Comparison of ENCODE assay signal across 21 cellular contexts in genomic region chr1:12195416-12195815, GRCh38. TPM values are rescaled to one million over a fixed set of nuclear protein-coding genes. Genes with fewer than 3 reads are reported as not detected.
DNase-seq lines count a peak whose midpoint lies in the region; ATAC-seq and TF ChIP-seq lines count a peak whose summit lies in the region.
"Had no signal": no experiment of that assay in that cellular context is flagged by ENCODE, and none has a peak within 500 bp of the region (broad histone marks: within the 10 kb centered on the region; RNA-seq: fewer than 3 reads in every experiment).

No MANE protein-coding gene starts in this region.

- no peaks in the 10 kb centered on the region for H3K9me3 Mint-ChIP-seq in CD14-positive monocyte
- H3K9me3 Mint-ChIP-seq in CD4-positive, alpha-beta memory T cell, result peaks cover 0 to 2% (median 0%) of the 10 kb centered on the region in 8 donors
- H3K9me3 Mint-ChIP-seq in activated CD8-positive, alpha-beta T cell treated with anti-CD3 and anti-CD28 coated beads for 36 hours, result no peaks in the 10 kb centered on the region
- no peaks in the 10 kb centered on the region for H3K9me3 Mint-ChIP-seq in natural killer cell
- H3K9me3 Mint-ChIP-seq: H9, nephron progenitor cell had no signal

- ATAC-seq in activated CD8-positive, alpha-beta T cell treated with anti-CD3 and anti-CD28 coated beads for 36 hours, result no peak
- no peak for ATAC-seq in natural killer cell

- peaks cover 55% of the 10 kb centered on the region for H3K4me1 Mint-ChIP-seq in CD14-positive monocyte
- H3K4me1 Mint-ChIP-seq in CD4-positive, alpha-beta memory T cell, result peaks cover 5 to 19% (median 15%) of the 10 kb centered on the region in 4 donors
- peaks cover 54% of the 10 kb centered on the region for H3K4me1 Mint-ChIP-seq in activated CD8-positive, alpha-beta T cell treated with anti-CD3 and anti-CD28 coated beads for 36 hours (ENCODE audit: low read depth)
- H3K4me1 Mint-ChIP-seq in natural killer cell, result peaks cover 25 to 38% of the 10 kb centered on the region in 2 donors

- POLR2A ChIA-PET in CD4-positive, alpha-beta memory T cell (lab: Charles Lee; ENCODE audit: partially characterized antibody), result interaction anchor here (1.5 kb wide), 1 partner anchor 17 kb away, joined by 4 read pairs; no protein-coding TSS in a partner anchor
- POLR2A ChIA-PET in activated CD8-positive, alpha-beta T cell treated with anti-CD3 and anti-CD28 coated beads for 36 hours (lab: Charles Lee), result interaction anchor here (0.6 kb wide), 1 partner anchor 73 kb away, joined by 3 read pairs; no protein-coding TSS in a partner anchor

- no peak overlapping the region for H3K27ac ChIP-seq in CD4-positive, alpha-beta memory T cell (ENCODE audit: low read depth, low read length)
- H3K27ac ChIP-seq: brain microvascular endothelial cell, colonic mucosa, prostate gland, stomach, transverse colon had no signal

- peaks cover 88 to 96% of the 10 kb centered on the region in 2 donors for H3K36me3 Mint-ChIP-seq in CD14-positive monocyte
- H3K36me3 Mint-ChIP-seq in CD4-positive, alpha-beta memory T cell, result peaks cover 32 to 68% of the 10 kb centered on the region in 2 donors
- peaks cover 66% of the 10 kb centered on the region for H3K36me3 Mint-ChIP-seq in activated CD8-positive, alpha-beta T cell treated with anti-CD3 and anti-CD28 coated beads for 36 hours (ENCODE audit: low read depth)
- H3K36me3 Mint-ChIP-seq in natural killer cell, result no peaks in the 10 kb centered on the region

- H3K36me3 ChIP-seq in CD4-positive, alpha-beta memory T cell (ENCODE audit: insufficient read depth, low read length), result peaks cover 74% of the 10 kb centered on the region
- H3K36me3 ChIP-seq: brain microvascular endothelial cell, colonic mucosa, prostate gland, transverse colon had no signal

- no peaks in the 10 kb centered on the region for H3K9me3 ChIP-seq in CD4-positive, alpha-beta memory T cell (ENCODE audit: control insufficient read depth in 1 of 2, low read length in 2 of 2)
- H3K9me3 ChIP-seq: colonic mucosa, prostate gland, stomach, transverse colon had no signal

- peaks cover 13% of the 10 kb centered on the region for H3K4me1 ChIP-seq in CD4-positive, alpha-beta memory T cell (ENCODE audit: insufficient read depth, low read length)
- H3K4me1 ChIP-seq: colonic mucosa, prostate gland, transverse colon had no signal

- H3K27ac Mint-ChIP-seq in CD14-positive monocyte (peak overlapping the region; percentile 84 to 93 (median 89)), natural killer cell (peak overlapping the region; percentile 86 to 90)
- H3K27ac Mint-ChIP-seq in CD4-positive, alpha-beta memory T cell, result peak overlapping the region; percentile 6 to 90 (median 79)
- H3K27ac Mint-ChIP-seq in activated CD8-positive, alpha-beta T cell treated with anti-CD3 and anti-CD28 coated beads for 36 hours, result peak overlapping the region; percentile 78
- H3K27ac Mint-ChIP-seq: H9, nephron progenitor cell had no signal

- TF ChIP-seq CTCF in CD14-positive monocyte (IDR thresholded peaks at IDR 0.05), result no peak
- TF ChIP-seq CTCF in activated CD8-positive, alpha-beta T cell treated with anti-CD3 and anti-CD28 coated beads for 36 hours (IDR thresholded peaks at IDR 0.05), result no peak
- TF ChIP-seq CTCF in natural killer cell (IDR thresholded peaks at IDR 0.05), result no peak

- no peaks in the 10 kb centered on the region for H3K27me3 ChIP-seq in CD4-positive, alpha-beta memory T cell (ENCODE audit: insufficient read depth, low read length)
- H3K27me3 ChIP-seq: brain microvascular endothelial cell, colonic mucosa, stomach, transverse colon had no signal

- intact Hi-C loops in CD14-positive monocyte (cut with micrococcal nuclease), result no loop called here
- intact Hi-C loops in CD4-positive, alpha-beta memory T cell (cut with micrococcal nuclease), result no loop called here
- intact Hi-C loops in activated CD8-positive, alpha-beta T cell treated with anti-CD3 and anti-CD28 coated beads for 36 hours (cut with micrococcal nuclease), result no loop called here
- intact Hi-C loops in natural killer cell (cut with micrococcal nuclease), result no loop called here

- CTCF ChIA-PET in CD4-positive, alpha-beta memory T cell (lab: Charles Lee; ENCODE audit: partially characterized antibody), result interaction anchor here (10.7 kb wide), 1 partner anchor 71 kb away, joined by 90 read pairs; no protein-coding TSS in a partner anchor
- CTCF ChIA-PET in activated CD8-positive, alpha-beta T cell treated with anti-CD3 and anti-CD28 coated beads for 36 hours (lab: Charles Lee), result no interaction called here

- H3K4me3 Mint-ChIP-seq in CD14-positive monocyte, result no peak overlapping the region
- no peak overlapping the region for H3K4me3 Mint-ChIP-seq in CD4-positive, alpha-beta memory T cell
- H3K4me3 Mint-ChIP-seq in activated CD8-positive, alpha-beta T cell treated with anti-CD3 and anti-CD28 coated beads for 36 hours, result no peak overlapping the region
- H3K4me3 Mint-ChIP-seq in natural killer cell, result no peak overlapping the region
- H3K4me3 Mint-ChIP-seq: H9, nephron progenitor cell had no signal

- H3K4me3 ChIP-seq in CD4-positive, alpha-beta memory T cell (ENCODE audit: low read length in 2 of 2), result no peak overlapping the region
- H3K4me3 ChIP-seq: colonic mucosa, prostate gland, stomach, transverse colon had no signal

- DNase-seq in CD14-positive monocyte (ENCODE audit: low spot score) (no peak), natural killer cell (no peak), NCI-H2171 treated with DMSO at 0.1 percent for 48 hours (lab: John Stamatoyannopoulos, UW) (no peak), NCI-H526 (lab: John Stamatoyannopoulos, UW) (no peak), NCI-H2227 (lab: John Stamatoyannopoulos, UW; ENCODE audit: unreplicated experiment) (no peak)
- no peak for DNase-seq in CD4-positive, alpha-beta memory T cell
- no peak for DNase-seq in activated CD8-positive, alpha-beta T cell treated with anti-CD3 and anti-CD28 coated beads for 36 hours
- DNase-seq: activated CD4-positive, alpha-beta T cell treated with anti-CD3 and anti-CD28 coated beads for 4 hours; activated T-cell treated with anti-CD3 and anti-CD28 coated beads for 4 hours; brain microvascular endothelial cell; colonic mucosa; glutamatergic neuron; H9; Karpas-422; NCI-H1092; NCI-H2029; nephron progenitor cell; stomach; transverse colon had no signal

- H3K27me3 Mint-ChIP-seq in CD14-positive monocyte (ENCODE audit: low read depth in 3 of 3) (peaks cover 0 to 6% (median under 1%) of the 10 kb centered on the region in 3 donors), natural killer cell (ENCODE audit: low read depth in 2 of 2) (no peaks in the 10 kb centered on the region)
- H3K27me3 Mint-ChIP-seq in CD4-positive, alpha-beta memory T cell, result no peaks in the 10 kb centered on the region
- no peaks in the 10 kb centered on the region for H3K27me3 Mint-ChIP-seq in activated CD8-positive, alpha-beta T cell treated with anti-CD3 and anti-CD28 coated beads for 36 hours

RNA-seq across cellular contexts. Expression of gene TNFRSF1B, which starts 28.6 kb away (rescaled TPM):
- polyA plus RNA-seq in CD14-positive monocyte, result 100 to 1,000 TPM; 436 to 761 TPM
- 100 to 1,000 TPM; 111 TPM for total RNA-seq in CD4-positive, alpha-beta memory T cell
- polyA plus RNA-seq in CD4-positive, alpha-beta memory T cell, result 100 to 1,000 TPM; 150 to 201 TPM
- 100 to 1,000 TPM; 173 to 191 TPM for total RNA-seq in activated CD8-positive, alpha-beta T cell treated with anti-CD3 and anti-CD28 coated beads for 36 hours
- 100 to 1,000 TPM; 152 to 173 (median 172) TPM for total RNA-seq in natural killer cell
- total RNA-seq: RPMI7951 had no signal

RNA-seq across cellular contexts. Expression of gene VPS13D, which starts 34.4 kb away (rescaled TPM):
- 1 to 10 TPM; 3.6 to 5.1 TPM for polyA plus RNA-seq in CD14-positive monocyte
- 10 to 100 TPM; 92.7 to 96.3 TPM for total RNA-seq in CD4-positive, alpha-beta memory T cell
- 10 to 100 TPM; 10.2 to 12.3 TPM for polyA plus RNA-seq in CD4-positive, alpha-beta memory T cell
- total RNA-seq in activated CD8-positive, alpha-beta T cell treated with anti-CD3 and anti-CD28 coated beads for 36 hours, result 10 to 100 TPM; 28.1 to 30.7 TPM
- 10 to 100 TPM; 66.3 to 94.0 (median 81.7) TPM for total RNA-seq in natural killer cell
